15 cellular contexts compared by ENCODE assay signal in genomic region chr14:97359391-97359790, GRCh38.
A peak's percentile ranks its signal among the peaks of the same experiment; 100 is the strongest.
DNase-seq lines count a peak whose midpoint lies in the region; ATAC-seq and TF ChIP-seq lines count a peak whose summit lies in the region.
"Had no signal": no experiment of that assay in that cellular context is flagged by ENCODE, and none has a peak within 500 bp of the region (broad histone marks: within the 10 kb centered on the region; RNA-seq: fewer than 3 reads in every experiment).

No MANE protein-coding gene starts in this region.

- peaks cover 1% of the 10 kb centered on the region for H3K9me3 Mint-ChIP-seq in glutamatergic neuron (ENCODE audit: unreplicated experiment)
- peaks cover 11% of the 10 kb centered on the region for H3K9me3 Mint-ChIP-seq in activated naive CD8-positive, alpha-beta T cell treated with anti-CD3 and anti-CD28 coated beads, Interleukin-2, amount 50 U/mL, for 24 hours

- peak overlapping the region; percentile 15 for H3K4me3 ChIP-seq in GM12865 (ENCODE audit: low read depth, low read length)
- H3K4me3 ChIP-seq: SJCRH30 had no signal

- H3K27me3 Mint-ChIP-seq in glutamatergic neuron (ENCODE audit: unreplicated experiment), result peaks cover 8% of the 10 kb centered on the region
- no peaks in the 10 kb centered on the region for H3K27me3 Mint-ChIP-seq in activated naive CD8-positive, alpha-beta T cell treated with anti-CD3 and anti-CD28 coated beads, Interleukin-2, amount 50 U/mL, for 24 hours

- no peak overlapping the region for H3K4me3 Mint-ChIP-seq in glutamatergic neuron (ENCODE audit: unreplicated experiment)
- no peak overlapping the region for H3K4me3 Mint-ChIP-seq in activated naive CD8-positive, alpha-beta T cell treated with anti-CD3 and anti-CD28 coated beads, Interleukin-2, amount 50 U/mL, for 24 hours

- H3K4me1 Mint-ChIP-seq in glutamatergic neuron (ENCODE audit: low read depth, unreplicated experiment), result peaks cover 7% of the 10 kb centered on the region
- peaks cover 2% of the 10 kb centered on the region for H3K4me1 Mint-ChIP-seq in activated naive CD8-positive, alpha-beta T cell treated with anti-CD3 and anti-CD28 coated beads, Interleukin-2, amount 50 U/mL, for 24 hours

- peak overlapping the region; percentile 52 for H3K27ac Mint-ChIP-seq in glutamatergic neuron (ENCODE audit: unreplicated experiment)
- H3K27ac Mint-ChIP-seq in activated naive CD8-positive, alpha-beta T cell treated with anti-CD3 and anti-CD28 coated beads, Interleukin-2, amount 50 U/mL, for 24 hours, result no peak overlapping the region

- no peak for ATAC-seq in activated naive CD8-positive, alpha-beta T cell treated with anti-CD3 and anti-CD28 coated beads, Interleukin-2, amount 50 U/mL, for 24 hours
- ATAC-seq in HG02571 (IDR thresholded peaks at IDR 0.05; ENCODE audit: unreplicated experiment), result no peak
- ATAC-seq: PC-3 had no signal

- H3K36me3 Mint-ChIP-seq in glutamatergic neuron (ENCODE audit: unreplicated experiment), result no peaks in the 10 kb centered on the region
- no peaks in the 10 kb centered on the region for H3K36me3 Mint-ChIP-seq in activated naive CD8-positive, alpha-beta T cell treated with anti-CD3 and anti-CD28 coated beads, Interleukin-2, amount 50 U/mL, for 24 hours (ENCODE audit: low read depth)

- DNase-seq in GM12865 (ENCODE audit: low read depth) (no peak), NCI-H1417 (lab: John Stamatoyannopoulos, UW) (peak; percentile 67 to 91 (median 85)), NCI-H345 (lab: John Stamatoyannopoulos, UW) (peak; percentile 30), glutamatergic neuron (peak; percentile 67)
- no peak for DNase-seq in activated naive CD8-positive, alpha-beta T cell treated with anti-CD3 and anti-CD28 coated beads, Interleukin-2, amount 50 U/mL, for 24 hours
- no peak for DNase-seq in activated naive CD4-positive, alpha-beta T cell treated with Interleukin-2 at 50 U/mL for 16 hours
- DNase-seq: C1 segment of cervical spinal cord, EL, NCI-H1048, NCI-H2081 treated with DMSO at 0.1 percent for 48 hours, NCI-H510A, PC-3, SJCRH30, SW 1271 had no signal

- no peak for TF ChIP-seq CTCF in GM12865 (IDR thresholded peaks at IDR 0.05; ENCODE audit: insufficient read depth, low read depth, low read length, missing control alignments)
- TF ChIP-seq CTCF in glutamatergic neuron (IDR thresholded peaks at IDR 0.05; ENCODE audit: partially characterized antibody, unreplicated experiment), result no peak

Comparison
In these comparisons a context has a peak if more than half of its experiments do, and no peak if none do; other contexts are left out.
1. DNase-seq: peak in NCI-H1417 (3 of 3), NCI-H345 (single experiment) and glutamatergic neuron (single experiment); none in GM12865 (single experiment), activated naive CD8-positive, alpha-beta T cell treated with anti-CD3 and anti-CD28 coated beads, Interleukin-2, amount 50 U/mL, for 24 hours (single experiment) and activated naive CD4-positive, alpha-beta T cell treated with Interleukin-2 at 50 U/mL for 16 hours (single experiment).